Comparison of ENCODE assay signal across 1 cellular context in the genomic region with DNA sequence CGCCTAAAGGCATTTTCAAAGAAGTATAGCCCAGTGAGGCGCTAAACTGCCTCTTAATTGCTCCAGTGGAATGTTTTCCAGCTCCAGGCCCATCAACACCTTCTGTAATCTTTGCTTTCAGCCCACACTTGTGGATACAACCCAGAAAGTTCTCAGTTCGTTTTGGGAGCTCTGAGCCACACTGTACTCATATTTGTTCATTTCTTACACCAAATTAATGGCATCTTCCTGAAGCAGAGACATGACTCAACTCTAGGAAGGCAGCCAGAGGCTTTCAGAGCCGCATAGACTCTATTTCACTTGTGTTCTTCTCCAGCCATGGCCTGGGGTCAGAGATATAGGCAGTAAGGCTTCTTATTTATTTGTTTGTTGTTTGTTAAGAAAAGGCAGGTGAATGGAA.
TF ChIP-seq lines count a peak whose summit lies in the region.

No MANE protein-coding gene starts in this region.

TF ChIP-seq in GM23338, 12 proteins besides CTCF, POLR2A, EP300 and RAD21 (continued from another document):
- TF ChIP-seq, protein P1, sequence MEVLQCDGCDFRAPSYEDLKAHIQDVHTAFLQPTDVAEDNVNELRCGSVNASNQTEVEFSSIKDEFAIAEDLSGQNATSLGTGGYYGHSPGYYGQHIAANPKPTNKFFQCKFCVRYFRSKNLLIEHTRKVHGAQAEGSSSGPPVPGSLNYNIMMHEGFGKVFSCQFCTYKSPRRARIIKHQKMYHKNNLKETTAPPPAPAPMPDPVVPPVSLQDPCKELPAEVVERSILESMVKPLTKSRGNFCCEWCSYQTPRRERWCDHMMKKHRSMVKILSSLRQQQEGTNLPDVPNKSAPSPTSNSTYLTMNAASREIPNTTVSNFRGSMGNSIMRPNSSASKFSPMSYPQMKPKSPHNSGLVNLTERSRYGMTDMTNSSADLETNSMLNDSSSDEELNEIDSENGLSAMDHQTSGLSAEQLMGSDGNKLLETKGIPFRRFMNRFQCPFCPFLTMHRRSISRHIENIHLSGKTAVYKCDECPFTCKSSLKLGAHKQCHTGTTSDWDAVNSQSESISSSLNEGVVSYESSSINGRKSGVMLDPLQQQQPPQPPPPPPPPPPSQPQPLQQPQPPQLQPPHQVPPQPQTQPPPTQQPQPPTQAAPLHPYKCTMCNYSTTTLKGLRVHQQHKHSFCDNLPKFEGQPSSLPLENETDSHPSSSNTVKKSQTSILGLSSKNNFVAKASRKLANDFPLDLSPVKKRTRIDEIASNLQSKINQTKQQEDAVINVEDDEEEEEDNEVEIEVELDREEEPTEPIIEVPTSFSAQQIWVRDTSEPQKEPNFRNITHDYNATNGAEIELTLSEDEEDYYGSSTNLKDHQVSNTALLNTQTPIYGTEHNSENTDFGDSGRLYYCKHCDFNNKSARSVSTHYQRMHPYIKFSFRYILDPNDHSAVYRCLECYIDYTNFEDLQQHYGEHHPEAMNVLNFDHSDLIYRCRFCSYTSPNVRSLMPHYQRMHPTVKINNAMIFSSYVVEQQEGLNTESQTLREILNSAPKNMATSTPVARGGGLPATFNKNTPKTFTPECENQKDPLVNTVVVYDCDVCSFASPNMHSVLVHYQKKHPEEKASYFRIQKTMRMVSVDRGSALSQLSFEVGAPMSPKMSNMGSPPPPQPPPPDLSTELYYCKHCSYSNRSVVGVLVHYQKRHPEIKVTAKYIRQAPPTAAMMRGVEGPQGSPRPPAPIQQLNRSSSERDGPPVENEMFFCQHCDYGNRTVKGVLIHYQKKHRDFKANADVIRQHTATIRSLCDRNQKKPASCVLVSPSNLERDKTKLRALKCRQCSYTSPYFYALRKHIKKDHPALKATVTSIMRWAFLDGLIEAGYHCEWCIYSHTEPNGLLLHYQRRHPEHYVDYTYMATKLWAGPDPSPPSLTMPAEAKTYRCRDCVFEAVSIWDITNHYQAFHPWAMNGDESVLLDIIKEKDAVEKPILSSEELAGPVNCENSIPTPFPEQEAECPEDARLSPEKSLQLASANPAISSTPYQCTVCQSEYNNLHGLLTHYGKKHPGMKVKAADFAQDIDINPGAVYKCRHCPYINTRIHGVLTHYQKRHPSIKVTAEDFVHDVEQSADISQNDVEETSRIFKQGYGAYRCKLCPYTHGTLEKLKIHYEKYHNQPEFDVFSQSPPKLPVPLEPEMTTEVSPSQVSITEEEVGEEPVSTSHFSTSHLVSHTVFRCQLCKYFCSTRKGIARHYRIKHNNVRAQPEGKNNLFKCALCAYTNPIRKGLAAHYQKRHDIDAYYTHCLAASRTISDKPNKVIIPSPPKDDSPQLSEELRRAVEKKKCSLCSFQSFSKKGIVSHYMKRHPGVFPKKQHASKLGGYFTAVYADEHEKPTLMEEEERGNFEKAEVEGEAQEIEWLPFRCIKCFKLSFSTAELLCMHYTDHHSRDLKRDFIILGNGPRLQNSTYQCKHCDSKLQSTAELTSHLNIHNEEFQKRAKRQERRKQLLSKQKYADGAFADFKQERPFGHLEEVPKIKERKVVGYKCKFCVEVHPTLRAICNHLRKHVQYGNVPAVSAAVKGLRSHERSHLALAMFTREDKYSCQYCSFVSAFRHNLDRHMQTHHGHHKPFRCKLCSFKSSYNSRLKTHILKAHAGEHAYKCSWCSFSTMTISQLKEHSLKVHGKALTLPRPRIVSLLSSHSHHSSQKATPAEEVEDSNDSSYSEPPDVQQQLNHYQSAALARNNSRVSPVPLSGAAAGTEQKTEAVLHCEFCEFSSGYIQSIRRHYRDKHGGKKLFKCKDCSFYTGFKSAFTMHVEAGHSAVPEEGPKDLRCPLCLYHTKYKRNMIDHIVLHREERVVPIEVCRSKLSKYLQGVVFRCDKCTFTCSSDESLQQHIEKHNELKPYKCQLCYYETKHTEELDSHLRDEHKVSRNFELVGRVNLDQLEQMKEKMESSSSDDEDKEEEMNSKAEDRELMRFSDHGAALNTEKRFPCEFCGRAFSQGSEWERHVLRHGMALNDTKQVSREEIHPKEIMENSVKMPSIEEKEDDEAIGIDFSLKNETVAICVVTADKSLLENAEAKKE (CRISPR knock-in tag; IDR thresholded peaks at IDR 0.05): no peak
- no peak for TF ChIP-seq JUNB (IDR thresholded peaks at IDR 0.05; ENCODE audit: unreplicated experiment)
